Comparison of ENCODE assay signal across 15 cellular contexts in the genomic region with DNA sequence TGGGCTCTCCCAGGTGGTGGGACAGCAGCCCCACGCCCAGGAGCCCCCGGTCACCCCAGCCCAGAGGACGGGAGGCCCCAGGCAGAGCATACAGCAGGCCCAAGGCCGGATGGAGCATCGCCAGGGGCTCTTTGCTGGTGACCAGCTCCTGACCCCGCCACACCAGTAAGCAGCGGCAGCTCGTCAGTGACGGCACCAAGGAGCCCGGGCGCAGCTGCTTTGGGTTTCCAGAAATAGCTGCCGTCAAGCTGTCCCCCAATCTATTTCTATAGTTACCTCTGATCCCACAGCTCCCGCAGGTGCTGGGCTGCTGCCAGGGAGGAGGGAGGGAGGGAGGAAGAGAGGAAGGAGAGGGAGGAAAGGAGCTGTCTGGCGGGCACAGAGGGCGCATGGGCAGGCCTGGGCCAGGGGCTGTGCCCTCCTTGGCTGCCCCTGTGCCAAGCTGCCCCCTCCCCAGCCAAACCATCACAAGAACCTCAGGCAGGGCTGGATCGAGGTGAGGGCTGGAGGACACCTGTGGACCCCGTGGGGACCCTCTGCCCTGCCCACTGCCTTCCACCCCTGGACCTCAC. TPM values are rescaled to one million over a fixed set of nuclear protein-coding genes. Genes with fewer than 3 reads are reported as not detected.
DNase-seq lines count a peak whose midpoint lies in the region; ATAC-seq and TF ChIP-seq lines count a peak whose summit lies in the region.
"Had no signal": no experiment of that assay in that cellular context is flagged by ENCODE, and none has a peak within 500 bp of the region (broad histone marks: within the 10 kb centered on the region; RNA-seq: fewer than 3 reads in every experiment).

No MANE protein-coding gene starts in this region.

- CTCF ChIA-PET in A673 (lab: Charles Lee), result no interaction called here
- CTCF ChIA-PET in activated CD4-positive, alpha-beta memory T cell treated with anti-CD3 and anti-CD28 coated beads, Interleukin-2, amount 10 ng/mL, durations not matched to agents 7 days and 5 days (lab: Charles Lee), result interaction anchor here (1.2 kb wide), 1 partner anchor 10 kb away, joined by 3 read pairs; the partner anchor contains the start of gene RASD1

- POLR2A ChIA-PET in A673 (lab: Charles Lee; ENCODE audit: low non-redundant PET), result no interaction called here
- POLR2A ChIA-PET in activated CD4-positive, alpha-beta memory T cell treated with anti-CD3 and anti-CD28 coated beads, Interleukin-2, amount 10 ng/mL, durations not matched to agents 7 days and 5 days (lab: Charles Lee), result interaction anchor here (0.9 kb wide), 1 partner anchor 10 kb away, joined by 3 read pairs; no protein-coding TSS in a partner anchor

- in situ Hi-C loops in gastrocnemius medialis (cut with MboI; ENCODE audit: low sequenced_read_pairs in 4 of 4), result loop anchor here in 1 of 4 donors (10.0 kb wide), 1 partner anchor 152 kb away; no protein-coding TSS in a partner anchor
- in situ Hi-C loops in KBM-7 (cut with MboI; ENCODE audit: low pct_unique_long_range_greater_than_20kb, low sequenced_read_pairs), result loop anchor here (10.0 kb wide), 1 partner anchor 48 kb away; no protein-coding TSS in a partner anchor

- H3K9me3 ChIP-seq in right atrium auricular region, result no peaks in the 10 kb centered on the region
- no peaks in the 10 kb centered on the region for H3K9me3 ChIP-seq in gastrocnemius medialis
- no peaks in the 10 kb centered on the region for H3K9me3 ChIP-seq in A673 (ENCODE audit: low read depth, low read length, poor library complexity, severe bottlenecking)

- no peak overlapping the region for H3K4me3 Mint-ChIP-seq in activated CD4-positive, alpha-beta memory T cell treated with anti-CD3 and anti-CD28 coated beads, Interleukin-2, amount 10 ng/mL, durations not matched to agents 7 days and 5 days
- H3K4me3 Mint-ChIP-seq: activated CD8-positive, alpha-beta memory T cell treated with anti-CD3 and anti-CD28 coated beads, Interleukin-2, amount 10 ng/mL, durations not matched to agents 7 days and 5 days; activated naive CD8-positive, alpha-beta T cell treated with anti-CD3 and anti-CD28 coated beads, Interleukin-2, amount 10 ng/mL, durations not matched to agents 7 days and 5 days; CD4-positive, alpha-beta T cell had no signal

- H3K4me1 ChIP-seq in right atrium auricular region (peaks cover 0 to 19% of the 10 kb centered on the region in 2 donors), gastrocnemius medialis (peaks cover 11 to 14% of the 10 kb centered on the region in 2 donors), A673 (ENCODE audit: insufficient read depth, low read length, poor library complexity, severe bottlenecking) (no peaks in the 10 kb centered on the region)

- TF ChIP-seq CTCF in right atrium auricular region (IDR thresholded peaks at IDR 0.05), result no peak
- no peak for TF ChIP-seq CTCF in gastrocnemius medialis (IDR thresholded peaks at IDR 0.05 in 4 of 5, conservative IDR thresholded peaks at IDR 0.05 in 1 of 5)
- TF ChIP-seq CTCF in A673 (conservative IDR thresholded peaks at IDR 0.05; ENCODE audit: low read depth, low read length), result no peak

- DNase-seq in NCI-H1092 treated with DMSO at 0.1 percent for 48 hours (lab: John Stamatoyannopoulos, UW) (peak; percentile 37), SHP77 treated with DMSO at 0.1 percent for 48 hours (lab: John Stamatoyannopoulos, UW) (peak; percentile 99), right atrium auricular region (ENCODE audit: low spot score) (no peak), gastrocnemius medialis (peak in 1 of 2 donors; percentile 77), A673 (ENCODE audit: low spot score) (no peak), GM03348 (ENCODE audit: low spot score) (no peak), KBM-7 (no peak)
- no peak for DNase-seq in activated CD4-positive, alpha-beta memory T cell treated with anti-CD3 and anti-CD28 coated beads, Interleukin-2, amount 10 ng/mL, durations not matched to agents 7 days and 5 days
- DNase-seq: activated CD8-positive, alpha-beta memory T cell treated with anti-CD3 and anti-CD28 coated beads, Interleukin-2, amount 10 ng/mL, durations not matched to agents 7 days and 5 days; activated naive CD8-positive, alpha-beta T cell treated with anti-CD3 and anti-CD28 coated beads, Interleukin-2, amount 10 ng/mL, durations not matched to agents 7 days and 5 days; CD4-positive, alpha-beta T cell; NCI-H446; stimulated activated CD4-positive, alpha-beta T cell treated with anti-CD3 and anti-CD28 coated beads, Interleukin-4, amount 100 ng/mL, for 24 hours; stimulated activated naive CD8-positive, alpha-beta T cell treated with anti-CD3 and anti-CD28 coated beads, Interleukin-15, Interleukin-2, amounts not matched to agents 100 U/mL and 50 U/mL, for 24 hours had no signal

- no peaks in the 10 kb centered on the region for H3K36me3 Mint-ChIP-seq in activated CD4-positive, alpha-beta memory T cell treated with anti-CD3 and anti-CD28 coated beads, Interleukin-2, amount 10 ng/mL, durations not matched to agents 7 days and 5 days (ENCODE audit: low read depth)
- H3K36me3 Mint-ChIP-seq: activated CD8-positive, alpha-beta memory T cell treated with anti-CD3 and anti-CD28 coated beads, Interleukin-2, amount 10 ng/mL, durations not matched to agents 7 days and 5 days; activated naive CD8-positive, alpha-beta T cell treated with anti-CD3 and anti-CD28 coated beads, Interleukin-2, amount 10 ng/mL, durations not matched to agents 7 days and 5 days had no signal

- peak overlapping the region; percentile 84 to 86 for H3K27ac ChIP-seq in right atrium auricular region
- peak overlapping the region; percentile 27 to 64 (median 54) for H3K27ac ChIP-seq in gastrocnemius medialis
- no peak overlapping the region for H3K27ac ChIP-seq in A673 (ENCODE audit: low read depth, low read length, poor library complexity, severe bottlenecking)
- H3K27ac ChIP-seq: KMS-11 had no signal

- H3K27me3 Mint-ChIP-seq in activated CD4-positive, alpha-beta memory T cell treated with anti-CD3 and anti-CD28 coated beads, Interleukin-2, amount 10 ng/mL, durations not matched to agents 7 days and 5 days, result no peaks in the 10 kb centered on the region
- H3K27me3 Mint-ChIP-seq: activated CD8-positive, alpha-beta memory T cell treated with anti-CD3 and anti-CD28 coated beads, Interleukin-2, amount 10 ng/mL, durations not matched to agents 7 days and 5 days; activated naive CD8-positive, alpha-beta T cell treated with anti-CD3 and anti-CD28 coated beads, Interleukin-2, amount 10 ng/mL, durations not matched to agents 7 days and 5 days had no signal

- H3K4me3 ChIP-seq in right atrium auricular region, result no peak overlapping the region
- no peak overlapping the region for H3K4me3 ChIP-seq in gastrocnemius medialis
- H3K4me3 ChIP-seq in A673 (ENCODE audit: low read depth, low read length, poor library complexity, severe bottlenecking), result no peak overlapping the region

- BruUV-seq in A673 (replicated peaks; lab: Mats Ljungman, UMichigan), result no TSS peak

- no peaks in the 10 kb centered on the region for H3K9me3 Mint-ChIP-seq in activated CD4-positive, alpha-beta memory T cell treated with anti-CD3 and anti-CD28 coated beads, Interleukin-2, amount 10 ng/mL, durations not matched to agents 7 days and 5 days
- H3K9me3 Mint-ChIP-seq: activated naive CD8-positive, alpha-beta T cell treated with anti-CD3 and anti-CD28 coated beads, Interleukin-2, amount 10 ng/mL, durations not matched to agents 7 days and 5 days; CD4-positive, alpha-beta T cell had no signal

- peak; percentile 26 to 65 for ATAC-seq in gastrocnemius medialis
- ATAC-seq: activated CD8-positive, alpha-beta memory T cell treated with anti-CD3 and anti-CD28 coated beads, Interleukin-2, amount 10 ng/mL, durations not matched to agents 7 days and 5 days; stimulated activated naive CD8-positive, alpha-beta T cell treated with anti-CD3 and anti-CD28 coated beads, Interleukin-15, Interleukin-2, amounts not matched to agents 100 U/mL and 50 U/mL, for 24 hours had no signal

- TF ChIP-seq POLR2A in gastrocnemius medialis (IDR thresholded peaks at IDR 0.05), result no peak

- H3K27ac Mint-ChIP-seq in activated CD4-positive, alpha-beta memory T cell treated with anti-CD3 and anti-CD28 coated beads, Interleukin-2, amount 10 ng/mL, durations not matched to agents 7 days and 5 days, result no peak overlapping the region
- H3K27ac Mint-ChIP-seq: activated CD8-positive, alpha-beta memory T cell treated with anti-CD3 and anti-CD28 coated beads, Interleukin-2, amount 10 ng/mL, durations not matched to agents 7 days and 5 days; activated naive CD8-positive, alpha-beta T cell treated with anti-CD3 and anti-CD28 coated beads, Interleukin-2, amount 10 ng/mL, durations not matched to agents 7 days and 5 days; CD4-positive, alpha-beta T cell had no signal

- H3K4me1 Mint-ChIP-seq in activated CD4-positive, alpha-beta memory T cell treated with anti-CD3 and anti-CD28 coated beads, Interleukin-2, amount 10 ng/mL, durations not matched to agents 7 days and 5 days, result peaks cover 9% of the 10 kb centered on the region

- intact Hi-C loops in gastrocnemius medialis (cut with DNase I; ENCODE audit: low total_unique reads) (no loop called here), A673 (cut with micrococcal nuclease; ENCODE audit: unreplicated experiment) (no loop called here)

- H3K27me3 ChIP-seq in right atrium auricular region (no peaks in the 10 kb centered on the region), gastrocnemius medialis (no peaks in the 10 kb centered on the region), A673 (replicated peaks; ENCODE audit: insufficient read depth, low read depth, low read length, poor library complexity) (no peaks in the 10 kb centered on the region)

- H3K36me3 ChIP-seq in right atrium auricular region (no peaks in the 10 kb centered on the region), gastrocnemius medialis (no peaks in the 10 kb centered on the region), A673 (ENCODE audit: insufficient read depth, low read length, poor library complexity, severe bottlenecking) (no peaks in the 10 kb centered on the region)

RNA-seq across cellular contexts. Expression of gene RASD1, which starts 10.8 kb away (rescaled TPM):
- total RNA-seq in right atrium auricular region, result 100 to 1,000 TPM in 1 of 2 donors, 10 to 100 TPM in 1; 37.9 to 131 TPM
- 100 to 1,000 TPM in 2 of 4 donors, 10 to 100 TPM in 2; 61.3 to 264 (median 102) TPM for total RNA-seq in gastrocnemius medialis
- 0.21 and 0.24 TPM in 2 replicates for total RNA-seq in A673 (2021)
- total RNA-seq in activated CD4-positive, alpha-beta memory T cell treated with anti-CD3 and anti-CD28 coated beads, Interleukin-2, amount 10 ng/mL, durations not matched to agents 7 days and 5 days, result 1 to 10 TPM; 1.5 to 2.0 TPM

RNA-seq across cellular contexts. Expression of gene MED9, which starts 30.2 kb away (rescaled TPM):
- total RNA-seq in right atrium auricular region, result 10 to 100 TPM; 36.7 to 41.0 TPM
- 10 to 100 TPM; 20.4 to 33.7 (median 27.7) TPM for total RNA-seq in gastrocnemius medialis
- total RNA-seq in A673 (2021), result 20.4 and 21.6 TPM in 2 replicates
- 10 to 100 TPM; 12.6 to 13.2 TPM for total RNA-seq in activated CD4-positive, alpha-beta memory T cell treated with anti-CD3 and anti-CD28 coated beads, Interleukin-2, amount 10 ng/mL, durations not matched to agents 7 days and 5 days

Comparison
In these comparisons a context has a peak if more than half of its experiments do, and no peak if none do; other contexts are left out.
1. DNase-seq: peak in NCI-H1092 treated with DMSO at 0.1 percent for 48 hours (single experiment) and SHP77 treated with DMSO at 0.1 percent for 48 hours (single experiment); none in right atrium auricular region (single experiment), A673 (single experiment), activated CD4-positive, alpha-beta memory T cell treated with anti-CD3 and anti-CD28 coated beads, Interleukin-2, amount 10 ng/mL, durations not matched to agents 7 days and 5 days (single experiment), GM03348 (single experiment) and KBM-7 (single experiment).
2. RNA of gene RASD1, which starts 10.8 kb away (total RNA-seq): 61.3 to 264 TPM in gastrocnemius medialis and 37.9 to 131 TPM in right atrium auricular region; 1.5 to 2.0 TPM in activated CD4-positive, alpha-beta memory T cell treated with anti-CD3 and anti-CD28 coated beads, Interleukin-2, amount 10 ng/mL, durations not matched to agents 7 days and 5 days and 0.21 to 0.24 TPM in A673; every median in the first group is over 10 times any median in the second.